ENCODE assay signal across 29 cellular contexts in the genomic region with DNA sequence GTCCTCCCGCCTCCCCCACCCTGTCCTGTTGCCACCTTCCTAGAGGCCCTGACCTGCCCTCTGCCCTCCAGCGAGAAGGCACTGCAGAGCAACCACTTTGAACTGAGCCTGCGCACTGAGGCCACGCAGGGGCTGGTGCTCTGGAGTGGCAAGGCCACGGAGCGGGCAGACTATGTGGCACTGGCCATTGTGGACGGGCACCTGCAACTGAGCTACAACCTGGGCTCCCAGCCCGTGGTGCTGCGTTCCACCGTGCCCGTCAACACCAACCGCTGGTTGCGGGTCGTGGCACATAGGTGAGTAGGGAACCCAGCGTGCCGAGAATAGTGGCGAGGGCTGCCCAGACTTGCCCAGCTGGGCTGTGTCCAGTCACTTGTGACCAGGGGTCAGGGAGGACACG. TPM values are rescaled to one million over a fixed set of nuclear protein-coding genes. Genes with fewer than 3 reads are reported as not detected.
"Had no signal": no experiment of that assay in that cellular context is flagged by ENCODE, and none has a peak within 500 bp of the region (broad histone marks: within the 10 kb centered on the region; RNA-seq: fewer than 3 reads in every experiment).

No MANE protein-coding gene starts in this region.

- H3K27ac ChIP-seq: stomach, suprapubic skin, testis, thoracic aorta, thyroid gland, tibial artery, tibial nerve, transverse colon, upper lobe of left lung, upper lobe of right lung, uterus, vagina had no signal

- H3K36me3 ChIP-seq: transverse colon, uterus had no signal

- H3K27me3 ChIP-seq: testis, thyroid gland, vagina had no signal

- FAIRE-seq: urothelium cell line had no signal

- ATAC-seq: stimulated activated effector memory CD8-positive, alpha-beta T cell treated with anti-CD3 and anti-CD28 coated beads, Interleukin-12 subunit alpha, Interleukin-12 subunit beta, amount 100 ng/mL, for 72 hours; stimulated activated memory B cell treated with anti-CD40 and anti-IgM and Interleukin-4, amounts not matched to agents 10 μg/mL and 1 μg/mL and 100 μg/mL, for 72 hours; stimulated activated naive B cell treated with anti-CD40 and anti-IgM and Interleukin-4, amounts not matched to agents 10 μg/mL and 1 μg/mL and 100 μg/mL, for 72 hours; stimulated activated naive CD8-positive, alpha-beta T cell treated with anti-CD3 and anti-CD28 coated beads, Interleukin-15, amount 100 ng/mL, for 72 hours; stimulated activated naive CD8-positive, alpha-beta T cell treated with anti-CD3 and anti-CD28 coated beads, Interleukin-15, Interleukin-2, amounts not matched to agents 100 U/mL and 50 U/mL, for 24 hours; upper lobe of right lung had no signal

- DNase-seq: stimulated activated CD4-positive, alpha-beta T cell treated with anti-CD3 and anti-CD28 coated beads, Interleukin-2, amount 100 ng/mL, for 48 hours; stimulated activated CD4-positive, alpha-beta T cell treated with anti-CD3 and anti-CD28 coated beads, Interleukin-4, amount 100 ng/mL, for 1 hour; stimulated activated CD4-positive, alpha-beta T cell treated with anti-CD3 and anti-CD28 coated beads, Interleukin-4, amount 100 ng/mL, for 24 hours; stimulated activated CD4-positive, alpha-beta T cell treated with anti-CD3 and anti-CD28 coated beads, Interleukin-4, amount 100 ng/mL, for 4 hours; stimulated activated CD8-positive, alpha-beta memory T cell treated with anti-CD3 and anti-CD28 coated beads, Interleukin-4, amount 100 ng/mL, for 48 hours; stimulated activated naive B cell treated with anti-CD40 and anti-IgM and Interleukin-4, amounts not matched to agents 10 μg/mL and 1 μg/mL and 100 μg/mL, for 72 hours; stimulated activated naive CD4-positive, alpha-beta T cell; stimulated activated naive CD4-positive, alpha-beta T cell treated with Interleukin-2 at 50 U/mL for 16 hours; stimulated activated naive CD8-positive, alpha-beta T cell treated with anti-CD3 and anti-CD28 coated beads, Interleukin-15, amount 100 ng/mL, for 72 hours; stimulated activated naive CD8-positive, alpha-beta T cell treated with anti-CD3 and anti-CD28 coated beads, Interleukin-15, Interleukin-2, amounts not matched to agents 100 U/mL and 50 U/mL, for 24 hours; stomach; substantia nigra; testis; thyroid gland; tibial artery; transverse colon; trophoblast cell; upper lobe of right lung; uterus had no signal

- H3K9me3 ChIP-seq: stomach, suprapubic skin, testis, thoracic aorta, thyroid gland, tibial artery, tibial nerve, transverse colon, upper lobe of left lung, upper lobe of right lung, uterus, vagina had no signal

- H3K4me1 ChIP-seq: uterus had no signal

- H3K4me3 ChIP-seq: stomach, suprapubic skin, testis, thoracic aorta, thyroid gland, tibial artery, tibial nerve, transverse colon, upper lobe of left lung, upper lobe of right lung, uterus, vagina had no signal

RNA-seq across cellular contexts. Expression of a gene that starts 20.4 kb away (rescaled TPM):
- total RNA-seq: subcutaneous adipose tissue, temporal lobe, thyroid gland, tibial nerve, uterus had no signal
